In genomic region chr22:37744589-37744988, GRCh38 we compare ENCODE assay signal across 11 cellular contexts. TPM values are rescaled to one million over a fixed set of nuclear protein-coding genes. Genes with fewer than 3 reads are reported as not detected.
A peak's percentile ranks its signal among the peaks of the same experiment; 100 is the strongest.
DNase-seq lines count a peak whose midpoint lies in the region; ATAC-seq and TF ChIP-seq lines count a peak whose summit lies in the region.
"Had no signal": no experiment of that assay in that cellular context is flagged by ENCODE, and none has a peak within 500 bp of the region (broad histone marks: within the 10 kb centered on the region; RNA-seq: fewer than 3 reads in every experiment).

No MANE protein-coding gene starts in this region.

- H3K27ac Mint-ChIP-seq in MCF 10A (ENCODE audit: low read depth, unreplicated experiment), result no peak overlapping the region

- in situ Hi-C loops in transverse colon (cut with MboI; ENCODE audit: low pct_ligation_motif_present in 1 of 4, low pct_unique_long_range_greater_than_20kb in 1 of 4, low sequenced_read_pairs in 3 of 4), result no loop called here
- in situ Hi-C loops in GM13977 (cut with MboI; ENCODE audit: low pct_unique_long_range_greater_than_20kb, low sequenced_read_pairs, unreplicated experiment), result no loop called here

- CTCF ChIA-PET in MCF 10A (lab: Yijun Ruan, JAX) (interaction anchor here (1.2 kb wide), 1 partner anchor 63 kb away, joined by 3 read pairs; no protein-coding TSS in a partner anchor), RWPE1 (lab: Yijun Ruan, JAX) (no interaction called here)

- TF ChIP-seq CTCF in MCF 10A (IDR thresholded peaks at IDR 0.05; ENCODE audit: unreplicated experiment) (no peak), breast epithelium (IDR thresholded peaks at IDR 0.05) (no peak), RWPE1 (conservative IDR thresholded peaks at IDR 0.05; ENCODE audit: low read depth) (no peak), gastroesophageal sphincter (IDR thresholded peaks at IDR 0.05) (no peak), transverse colon (IDR thresholded peaks at IDR 0.05) (no peak), GM13977 (IDR thresholded peaks at IDR 0.05; ENCODE audit: extremely low read depth, insufficient read depth, missing control alignments) (no peak)

- 87 to 90% methylated on average over 4 to 5 of the region's 6 CpGs for WGBS in gastroesophageal sphincter (ENCODE audit: low coverage in 1 of 2), 2 donors
- 50 to 79% methylated on average over 2 to 6 of the region's 6 CpGs for WGBS in transverse colon (ENCODE audit: low coverage in 1 of 2), 2 donors

- no peak for ATAC-seq in gastroesophageal sphincter

- TSS peak; percentile 56 for BruUV-seq in MCF 10A (replicated peaks; lab: Mats Ljungman, UMichigan)

- TF ChIP-seq POLR2A in breast epithelium (IDR thresholded peaks at IDR 0.05), result no peak
- TF ChIP-seq POLR2A in gastroesophageal sphincter (IDR thresholded peaks at IDR 0.05), result no peak
- no peak for TF ChIP-seq POLR2A in transverse colon (IDR thresholded peaks at IDR 0.05)

- H3K9me3 Mint-ChIP-seq in MCF 10A (ENCODE audit: unreplicated experiment), result no peaks in the 10 kb centered on the region

- H3K36me3 ChIP-seq in breast epithelium, result no peaks in the 10 kb centered on the region
- no peaks in the 10 kb centered on the region for H3K36me3 ChIP-seq in gastroesophageal sphincter
- no peaks in the 10 kb centered on the region for H3K36me3 ChIP-seq in transverse colon
- H3K36me3 ChIP-seq: tibial artery had no signal

- TF ChIP-seq EP300 in gastroesophageal sphincter (IDR thresholded peaks at IDR 0.05) (no peak), transverse colon (IDR thresholded peaks at IDR 0.05; ENCODE audit: low read depth) (no peak)

- H3K4me1 ChIP-seq in breast epithelium, result peaks cover 7 to 20% of the 10 kb centered on the region in 2 donors
- H3K4me1 ChIP-seq in gastroesophageal sphincter, result peaks cover 0 to 89% (median 47%) of the 10 kb centered on the region in 3 donors
- peaks cover 29 to 67% (median 51%) of the 10 kb centered on the region in 4 donors for H3K4me1 ChIP-seq in transverse colon

- H3K27me3 ChIP-seq in breast epithelium (no peaks in the 10 kb centered on the region), gastroesophageal sphincter (no peaks in the 10 kb centered on the region), transverse colon (no peaks in the 10 kb centered on the region)
- H3K27me3 ChIP-seq: tibial artery had no signal

- H3K27me3 Mint-ChIP-seq in MCF 10A (ENCODE audit: insufficient read depth, unreplicated experiment), result no peaks in the 10 kb centered on the region

- peaks cover 12% of the 10 kb centered on the region for H3K36me3 Mint-ChIP-seq in MCF 10A (ENCODE audit: insufficient read depth, unreplicated experiment)

- H3K4me3 Mint-ChIP-seq in MCF 10A (ENCODE audit: unreplicated experiment), result no peak overlapping the region

- POLR2A ChIA-PET in MCF 10A (lab: Yijun Ruan, JAX) (interaction anchor here (0.6 to 1.4 kb wide), 4 partner anchors 25 to 968 kb away, joined by 3 read pairs; partner anchors contain the start of genes MAFF and NOL12), RWPE1 (lab: Yijun Ruan, JAX; ENCODE audit: low non-redundant PET) (no interaction called here)

- peaks cover 49% of the 10 kb centered on the region for H3K4me1 Mint-ChIP-seq in MCF 10A (ENCODE audit: insufficient read depth, unreplicated experiment)

- intact Hi-C loops in MCF 10A (cut with micrococcal nuclease) (no loop called here), breast epithelium (cut with DNase I; ENCODE audit: low total_unique reads) (no loop called here), transverse colon (cut with DNase I; ENCODE audit: low total_unique reads) (no loop called here)

- H3K27ac ChIP-seq in breast epithelium (peak overlapping the region in 1 of 2 donors; percentile 12), RWPE1 (peak overlapping the region; percentile 95), gastroesophageal sphincter (peak overlapping the region in 3 of 4 donors; percentile 92 to 97 (median 96)), transverse colon (peak overlapping the region; percentile 92 to 98 (median 95)), caudate nucleus (ENCODE audit: low read depth, low read length) (no peak overlapping the region)

- H3K4me3 ChIP-seq in breast epithelium (no peak overlapping the region), gastroesophageal sphincter (no peak overlapping the region), transverse colon (no peak overlapping the region)

- H3K9me3 ChIP-seq in breast epithelium (no peaks in the 10 kb centered on the region), gastroesophageal sphincter (no peaks in the 10 kb centered on the region), transverse colon (no peaks in the 10 kb centered on the region)
- H3K9me3 ChIP-seq: tibial artery had no signal

- DNase-seq in MCF 10A (ENCODE audit: unreplicated experiment) (no peak), breast epithelium (ENCODE audit: low spot score in 2 of 2) (no peak), RWPE1 (ENCODE audit: low spot score) (no peak), transverse colon (no peak), caudate nucleus (lab: John Stamatoyannopoulos, UW) (no peak), HK-2 (ENCODE audit: unreplicated experiment) (no peak), GM13977 (ENCODE audit: low spot score) (no peak)
- DNase-seq: C1 segment of cervical spinal cord, NCI-H1694 treated with DMSO at 0.1 percent for 48 hours, tibial artery had no signal

RNA-seq across cellular contexts. Expression of gene TRIOBP, which starts 47.7 kb away (rescaled TPM):
- 42.5 and 45.7 TPM in 2 replicates for total RNA-seq in MCF 10A (2022)
- total RNA-seq in breast epithelium, result 10 to 100 TPM; 78.3 to 95.0 (median 88.3) TPM
- 100 to 1,000 TPM; 128 to 234 (median 137) TPM for total RNA-seq in gastroesophageal sphincter
- 100 to 1,000 TPM; 121 to 265 (median 129) TPM for total RNA-seq in transverse colon

RNA-seq across cellular contexts. Expression of gene NOL12, which starts 58.4 kb away (rescaled TPM):
- 47.1 and 50.8 TPM in 2 replicates for total RNA-seq in MCF 10A (2022)
- total RNA-seq in breast epithelium, result 10 to 100 TPM; 24.5 to 29.4 (median 24.6) TPM
- 10 to 100 TPM; 16.3 to 29.1 (median 20.2) TPM for total RNA-seq in gastroesophageal sphincter
- total RNA-seq in transverse colon, result 100 to 1,000 TPM in 1 of 4 donors, 10 to 100 TPM in 3; 44.1 to 143 (median 57.2) TPM
